Comparison of ENCODE assay signal across 1 cellular context in the genomic region with DNA sequence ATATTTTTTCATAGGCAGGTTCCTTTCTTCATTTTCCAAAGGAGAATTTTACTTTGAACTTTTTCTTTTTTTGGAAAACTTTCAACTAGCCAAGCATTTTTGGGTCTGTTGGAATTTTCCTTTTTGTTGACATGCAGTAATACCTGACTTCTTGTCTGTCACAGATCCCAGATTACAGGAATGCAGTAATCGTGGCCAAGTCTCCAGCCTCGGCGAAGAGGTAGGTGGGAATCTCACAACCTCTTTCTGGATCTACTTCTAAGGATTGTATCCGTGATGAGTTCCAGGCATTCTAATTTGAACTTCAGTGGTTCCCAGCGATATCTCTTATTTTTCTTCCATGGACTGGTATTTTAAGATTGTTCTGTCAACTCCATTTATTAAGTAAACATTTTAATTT.
TF ChIP-seq lines count a peak whose summit lies in the region.

No MANE protein-coding gene starts in this region.

TF ChIP-seq in WTC11, 78 proteins besides CTCF, POLR2A, EP300 and RAD21 (continued from another document):
- TF ChIP-seq, protein P1, sequence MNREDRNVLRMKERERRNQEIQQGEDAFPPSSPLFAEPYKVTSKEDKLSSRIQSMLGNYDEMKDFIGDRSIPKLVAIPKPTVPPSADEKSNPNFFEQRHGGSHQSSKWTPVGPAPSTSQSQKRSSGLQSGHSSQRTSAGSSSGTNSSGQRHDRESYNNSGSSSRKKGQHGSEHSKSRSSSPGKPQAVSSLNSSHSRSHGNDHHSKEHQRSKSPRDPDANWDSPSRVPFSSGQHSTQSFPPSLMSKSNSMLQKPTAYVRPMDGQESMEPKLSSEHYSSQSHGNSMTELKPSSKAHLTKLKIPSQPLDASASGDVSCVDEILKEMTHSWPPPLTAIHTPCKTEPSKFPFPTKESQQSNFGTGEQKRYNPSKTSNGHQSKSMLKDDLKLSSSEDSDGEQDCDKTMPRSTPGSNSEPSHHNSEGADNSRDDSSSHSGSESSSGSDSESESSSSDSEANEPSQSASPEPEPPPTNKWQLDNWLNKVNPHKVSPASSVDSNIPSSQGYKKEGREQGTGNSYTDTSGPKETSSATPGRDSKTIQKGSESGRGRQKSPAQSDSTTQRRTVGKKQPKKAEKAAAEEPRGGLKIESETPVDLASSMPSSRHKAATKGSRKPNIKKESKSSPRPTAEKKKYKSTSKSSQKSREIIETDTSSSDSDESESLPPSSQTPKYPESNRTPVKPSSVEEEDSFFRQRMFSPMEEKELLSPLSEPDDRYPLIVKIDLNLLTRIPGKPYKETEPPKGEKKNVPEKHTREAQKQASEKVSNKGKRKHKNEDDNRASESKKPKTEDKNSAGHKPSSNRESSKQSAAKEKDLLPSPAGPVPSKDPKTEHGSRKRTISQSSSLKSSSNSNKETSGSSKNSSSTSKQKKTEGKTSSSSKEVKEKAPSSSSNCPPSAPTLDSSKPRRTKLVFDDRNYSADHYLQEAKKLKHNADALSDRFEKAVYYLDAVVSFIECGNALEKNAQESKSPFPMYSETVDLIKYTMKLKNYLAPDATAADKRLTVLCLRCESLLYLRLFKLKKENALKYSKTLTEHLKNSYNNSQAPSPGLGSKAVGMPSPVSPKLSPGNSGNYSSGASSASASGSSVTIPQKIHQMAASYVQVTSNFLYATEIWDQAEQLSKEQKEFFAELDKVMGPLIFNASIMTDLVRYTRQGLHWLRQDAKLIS (CRISPR knock-in tag; IDR thresholded peaks at IDR 0.05; ENCODE audit: borderline replicate concordance) = no peak
- TF ChIP-seq ZNF263 (CRISPR knock-in tag; IDR thresholded peaks at IDR 0.05; ENCODE audit: low read depth) (no peak), NFATC4 (CRISPR knock-in tag; IDR thresholded peaks at IDR 0.05) (no peak), TP53 (CRISPR knock-in tag; IDR thresholded peaks at IDR 0.05) (no peak), CBFB (CRISPR knock-in tag; IDR thresholded peaks at IDR 0.05; ENCODE audit: low read depth) (no peak), TEAD4 (CRISPR knock-in tag; IDR thresholded peaks at IDR 0.05) (no peak), IRF2 (CRISPR knock-in tag; IDR thresholded peaks at IDR 0.05; ENCODE audit: borderline replicate concordance, low read depth) (no peak), ESRRA (CRISPR knock-in tag; IDR thresholded peaks at IDR 0.05; ENCODE audit: borderline replicate concordance) (no peak), ZNF416 (CRISPR knock-in tag; IDR thresholded peaks at IDR 0.05) (no peak)
